In the genomic region with DNA sequence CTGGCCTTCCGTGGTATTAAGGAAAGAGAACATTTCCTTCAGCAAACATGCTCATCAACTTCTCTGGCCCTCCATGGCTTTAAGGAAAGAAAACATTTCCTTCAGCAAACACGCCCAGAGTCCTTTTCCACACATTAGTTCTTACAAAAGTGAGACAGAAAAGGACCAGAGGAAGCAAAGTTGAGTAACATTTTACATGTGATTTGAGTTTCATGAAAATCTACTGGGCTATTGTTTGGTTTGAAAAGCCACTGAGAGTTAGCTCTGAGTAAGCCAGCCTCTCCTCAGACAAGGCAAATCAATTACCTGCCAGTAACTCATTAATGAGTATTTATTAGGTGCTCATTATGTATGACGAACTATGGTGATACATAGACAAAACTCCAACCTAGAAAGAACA, we compare ENCODE assay signal across 16 cellular contexts.
DNase-seq lines count a peak whose midpoint lies in the region; ATAC-seq, FAIRE-seq and TF ChIP-seq lines count a peak whose summit lies in the region.
"Had no signal": no experiment of that assay in that cellular context is flagged by ENCODE, and none has a peak within 500 bp of the region (broad histone marks: within the 10 kb centered on the region; RNA-seq: fewer than 3 reads in every experiment).

No MANE protein-coding gene starts in this region.

- no peaks in the 10 kb centered on the region for H3K9me1 ChIP-seq in endothelial cell of umbilical vein (replicated peaks; ENCODE audit: control insufficient read depth, extremely low read depth, insufficient read depth, low read length)

- H4K20me1 ChIP-seq in endothelial cell of umbilical vein (replicated peaks; ENCODE audit: control insufficient read depth, extremely low read depth, insufficient read depth, low read length), result no peaks in the 10 kb centered on the region

- H3K36me3 Mint-ChIP-seq in nephron progenitor cell (ENCODE audit: low read depth), result peaks cover 63% of the 10 kb centered on the region

- TF ChIP-seq CTCF in endothelial cell of umbilical vein (IDR thresholded peaks at IDR 0.05; ENCODE audit: extremely low read depth in 1 of 2, insufficient read depth in 1 of 2, low read depth in 1 of 2, low read length in 2 of 2) (no peak), nephron progenitor cell (IDR thresholded peaks at IDR 0.05) (no peak)

- peak overlapping the region; percentile 3 for H2AFZ ChIP-seq in endothelial cell of umbilical vein (ENCODE audit: low read depth, low read length)

- H3K27me3 ChIP-seq in endothelial cell of umbilical vein (ENCODE audit: control insufficient read depth in 2 of 2, insufficient read depth in 2 of 2, low read length in 2 of 2), result no peaks in the 10 kb centered on the region
- no peaks in the 10 kb centered on the region for H3K27me3 ChIP-seq in subcutaneous abdominal adipose tissue (ENCODE audit: control insufficient read depth in 5 of 5, insufficient read depth in 4 of 5, low read length in 5 of 5)
- H3K27me3 ChIP-seq: suprapubic skin had no signal

- peak overlapping the region; percentile 6 for H3K4me2 ChIP-seq in endothelial cell of umbilical vein (ENCODE audit: insufficient read depth, low read length)

- dilution Hi-C loops in endothelial cell of umbilical vein (cut with MboI; ENCODE audit: extremely low pct_ligation_motif_present, low sequenced_read_pairs), result no loop called here

- peaks cover 40% of the 10 kb centered on the region for H3K9me3 Mint-ChIP-seq in nephron progenitor cell

- H3K4me3 Mint-ChIP-seq in nephron progenitor cell, result no peak overlapping the region
- H3K4me3 Mint-ChIP-seq: activated CD8-positive, alpha-beta memory T cell treated with anti-CD3 and anti-CD28 coated beads, Interleukin-2, amount 10 ng/mL, durations not matched to agents 7 days and 5 days; activated naive CD8-positive, alpha-beta T cell had no signal

- no peak overlapping the region for H3K4me3 ChIP-seq in endothelial cell of umbilical vein (replicated peaks in 1 of 3; ENCODE audit: insufficient read depth in 1 of 3, low read depth in 1 of 3, low read length in 3 of 3)
- H3K4me3 ChIP-seq in subcutaneous abdominal adipose tissue (ENCODE audit: low read depth in 1 of 5, low read length in 5 of 5), result no peak overlapping the region
- H3K4me3 ChIP-seq: suprapubic skin had no signal

- no peaks in the 10 kb centered on the region for H3K79me2 ChIP-seq in endothelial cell of umbilical vein (ENCODE audit: control insufficient read depth, insufficient read depth, low read length)

- H3K9ac ChIP-seq in endothelial cell of umbilical vein (replicated peaks; ENCODE audit: extremely low read depth, insufficient read depth, low read length) (peak overlapping the region; percentile 25), subcutaneous abdominal adipose tissue (ENCODE audit: low read length in 5 of 5) (peak overlapping the region in 1 of 5 donors; percentile 5)

- intact Hi-C loops in endothelial cell of umbilical vein (cut with micrococcal nuclease), result loop anchor here (10.0 kb wide), 1 partner anchor 538 kb away; a partner anchor contains a TSS

- no peaks in the 10 kb centered on the region for H3K4me1 Mint-ChIP-seq in nephron progenitor cell

- no peaks in the 10 kb centered on the region for H3K9me3 ChIP-seq in endothelial cell of umbilical vein (replicated peaks; ENCODE audit: control insufficient read depth, insufficient read depth, low read length)
- peaks cover 0 to 9% (median 4%) of the 10 kb centered on the region in 5 donors for H3K9me3 ChIP-seq in subcutaneous abdominal adipose tissue (ENCODE audit: control insufficient read depth in 5 of 5, low read length in 5 of 5)
- H3K9me3 ChIP-seq: suprapubic skin had no signal

- ATAC-seq in HG03097 (IDR thresholded peaks at IDR 0.05; ENCODE audit: low FRiP score, unreplicated experiment), result peak; percentile 76
- ATAC-seq: activated CD8-positive, alpha-beta memory T cell treated with anti-CD3 and anti-CD28 coated beads, Interleukin-2, amount 10 ng/mL, durations not matched to agents 7 days and 5 days had no signal

- DNase-seq in SIG-M5 treated with dmso at 0.1 percent for 504 hours (lab: John Stamatoyannopoulos, UW; ENCODE audit: unreplicated experiment) (peak; percentile 62), SIG-M5 (lab: John Stamatoyannopoulos, UW) (no peak), endothelial cell of umbilical vein (ENCODE audit: low read depth, low spot score) (peak; percentile 96), SK-N-DZ (ENCODE audit: low spot score) (no peak), nephron progenitor cell (no peak), NCI-H1092 treated with DMSO at 0.1 percent for 48 hours (lab: John Stamatoyannopoulos, UW) (no peak)
- DNase-seq: activated CD4-positive, CD25-positive, alpha-beta regulatory T cell; activated CD8-positive, alpha-beta memory T cell treated with anti-CD3 and anti-CD28 coated beads, Interleukin-2, amount 10 ng/mL, durations not matched to agents 7 days and 5 days; NCI-H1105; nucleus accumbens; OCI-M1 had no signal

- CTCF ChIA-PET in endothelial cell of umbilical vein (lab: Charles Lee), result interaction anchor here (1.4 to 2.6 kb wide), 3 partner anchors 12 to 15 kb away, joined by 3 to 11 read pairs (median 6); no protein-coding TSS in a partner anchor

- H3K27me3 Mint-ChIP-seq in nephron progenitor cell (ENCODE audit: low read depth, poor library complexity), result peaks cover 2% of the 10 kb centered on the region
- H3K27me3 Mint-ChIP-seq: activated naive CD8-positive, alpha-beta T cell had no signal

- peak; percentile 82 for FAIRE-seq in endothelial cell of umbilical vein (lab: Jason Lieb, UNC)
- FAIRE-seq: A204.1 had no signal

- peak overlapping the region; percentile 38 for H3K27ac ChIP-seq in endothelial cell of umbilical vein (ENCODE audit: insufficient read depth, low read depth, low read length)
- H3K27ac ChIP-seq in subcutaneous abdominal adipose tissue (ENCODE audit: low read depth, low read length), result peak overlapping the region; percentile 39
- H3K27ac ChIP-seq: suprapubic skin had no signal

- H3K4me1 ChIP-seq in endothelial cell of umbilical vein (ENCODE audit: control insufficient read depth, extremely low read depth, insufficient read depth, low read length), result peaks cover 47% of the 10 kb centered on the region
- H3K4me1 ChIP-seq in subcutaneous abdominal adipose tissue (ENCODE audit: control insufficient read depth in 5 of 5, insufficient read depth in 5 of 5, low read length in 5 of 5), result peaks cover 0 to 42% (median 30%) of the 10 kb centered on the region in 5 donors
- H3K4me1 ChIP-seq: suprapubic skin had no signal

- H3K27ac Mint-ChIP-seq in nephron progenitor cell, result no peak overlapping the region
- H3K27ac Mint-ChIP-seq: activated CD8-positive, alpha-beta memory T cell treated with anti-CD3 and anti-CD28 coated beads, Interleukin-2, amount 10 ng/mL, durations not matched to agents 7 days and 5 days; activated naive CD8-positive, alpha-beta T cell had no signal

- peak; percentile 18 for TF ChIP-seq POLR2A in endothelial cell of umbilical vein (IDR thresholded peaks at IDR 0.05; ENCODE audit: low read depth, low read length)

- H3K36me3 ChIP-seq in endothelial cell of umbilical vein (ENCODE audit: control insufficient read depth in 2 of 2, extremely low read depth in 1 of 2, insufficient read depth in 2 of 2, low read length in 2 of 2) (peaks cover 0 to 13% of the 10 kb centered on the region in 2 experiments), subcutaneous abdominal adipose tissue (ENCODE audit: control insufficient read depth in 5 of 5, insufficient read depth in 5 of 5, low read length in 5 of 5) (peaks cover 11 to 44% (median 30%) of the 10 kb centered on the region in 5 donors)

- no TSS peak for BruUV-seq in endothelial cell of umbilical vein (replicated peaks; lab: Mats Ljungman, UMichigan)

- POLR2A ChIA-PET in endothelial cell of umbilical vein (lab: Charles Lee), result no interaction called here

TF ChIP-seq in endothelial cell of umbilical vein, 7 proteins besides CTCF, POLR2A, EP300 and RAD21:
- peak; percentile 27 for TF ChIP-seq GATA2 (IDR thresholded peaks at IDR 0.05; ENCODE audit: insufficient read depth, insufficient read length, low read depth, low read length)
- TF ChIP-seq MYC (IDR thresholded peaks at IDR 0.05; ENCODE audit: low read depth, low read length), result no peak
- peak; percentile 11 for TF ChIP-seq JUN (IDR thresholded peaks at IDR 0.05; ENCODE audit: borderline replicate concordance, insufficient read depth, insufficient read length, low read depth)
- TF ChIP-seq EZH2 (IDR thresholded peaks at IDR 0.05; ENCODE audit: borderline replicate concordance, low read depth, low read length, severe bottlenecking), result no peak
- TF ChIP-seq POLR2AphosphoS5 (IDR thresholded peaks at IDR 0.05; ENCODE audit: insufficient read depth, low read depth, low read length), result peak; percentile 48
- TF ChIP-seq, protein P1, sequence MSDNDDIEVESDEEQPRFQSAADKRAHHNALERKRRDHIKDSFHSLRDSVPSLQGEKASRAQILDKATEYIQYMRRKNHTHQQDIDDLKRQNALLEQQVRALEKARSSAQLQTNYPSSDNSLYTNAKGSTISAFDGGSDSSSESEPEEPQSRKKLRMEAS (IDR thresholded peaks at IDR 0.05; ENCODE audit: insufficient read depth, insufficient read length), result no peak
- TF ChIP-seq FOS (IDR thresholded peaks at IDR 0.05; ENCODE audit: borderline replicate concordance, insufficient read depth, low read length), result peak; percentile 28

Comparison
In these comparisons a context has a peak if more than half of its experiments do, and no peak if none do; other contexts are left out.
1. DNase-seq: peak in SIG-M5 treated with dmso at 0.1 percent for 504 hours (single experiment) and endothelial cell of umbilical vein (single experiment); none in SIG-M5 (single experiment), SK-N-DZ (single experiment), nephron progenitor cell (single experiment) and NCI-H1092 treated with DMSO at 0.1 percent for 48 hours (single experiment).